Comparison of ENCODE assay signal across 8 cellular contexts in the genomic region with DNA sequence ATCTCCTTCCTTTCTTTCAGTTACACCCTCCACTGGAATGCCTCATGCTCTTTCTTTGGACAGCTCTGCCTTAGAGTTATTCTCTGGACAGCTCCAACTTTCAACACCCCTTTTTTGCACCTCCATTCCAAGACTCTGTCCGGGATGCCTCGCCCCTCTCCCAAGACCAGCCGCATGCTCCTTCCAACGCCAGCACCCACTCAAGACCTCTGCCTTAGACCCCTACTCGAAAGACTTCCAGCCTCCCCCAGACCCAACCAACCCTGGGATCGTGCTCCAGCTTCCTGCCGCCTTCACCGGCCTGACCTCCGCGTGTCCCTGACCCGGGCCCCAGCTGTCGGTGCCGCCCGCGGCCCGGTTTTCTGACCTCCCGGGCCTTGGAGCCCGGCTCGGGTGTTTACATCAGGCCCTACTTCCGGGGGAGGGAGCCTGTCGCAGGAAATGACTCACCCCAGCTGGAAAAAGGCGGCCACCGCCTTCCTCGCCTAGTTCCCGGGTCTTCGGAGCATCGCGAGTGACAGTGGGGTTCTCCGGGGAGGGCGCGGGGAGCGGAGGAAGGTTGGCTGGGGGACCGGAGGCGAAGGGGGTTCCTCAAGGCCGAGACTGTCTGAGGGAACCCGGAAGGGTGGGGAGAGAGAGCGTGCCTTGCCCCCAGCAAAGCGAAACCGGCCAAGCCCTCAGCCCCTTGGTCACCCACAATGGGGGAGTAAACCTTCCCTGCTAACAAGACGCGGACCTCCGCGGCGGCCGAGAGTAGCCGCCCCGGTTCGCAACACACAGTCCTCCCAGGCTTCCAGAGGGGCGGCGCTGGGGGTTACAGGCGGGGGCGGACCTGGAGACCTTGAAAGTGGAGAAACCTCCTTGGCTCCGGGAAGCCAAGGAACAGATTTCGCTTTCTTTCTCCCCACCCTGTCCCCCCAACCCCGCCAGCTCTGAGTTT. TPM values are rescaled to one million over a fixed set of nuclear protein-coding genes. Genes with fewer than 3 reads are reported as not detected.
DNase-seq lines count a peak whose midpoint lies in the region; ATAC-seq and TF ChIP-seq lines count a peak whose summit lies in the region.

WDR45 (minus strand) TSS at position 399 of the 940 bp plus-strand sequence. CDS start 1,792 bp downstream, outside the sequence.

- H3K36me3 ChIP-seq in Caco-2 (ENCODE audit: control insufficient read depth, insufficient read depth, low read length) (no peaks in the 10 kb centered on the region), parathyroid adenoma (ENCODE audit: control insufficient read depth, insufficient read depth, low read length) (no peaks in the 10 kb centered on the region), tibial artery (peaks cover 6 to 29% (median 26%) of the 10 kb centered on the region in 3 donors)

- H3K4me1 ChIP-seq in Caco-2, result no peaks in the 10 kb centered on the region
- H3K4me1 ChIP-seq in parathyroid adenoma, result no peaks in the 10 kb centered on the region
- peaks cover 0 to 7% (median 0%) of the 10 kb centered on the region in 4 donors for H3K4me1 ChIP-seq in tibial artery

- peaks cover 6% of the 10 kb centered on the region for H3K4me1 Mint-ChIP-seq in Caco-2 (ENCODE audit: low read depth, unreplicated experiment)

- no peaks in the 10 kb centered on the region for H3K36me3 Mint-ChIP-seq in Caco-2 (ENCODE audit: insufficient read depth, unreplicated experiment)

- no peaks in the 10 kb centered on the region for H3K27me3 Mint-ChIP-seq in Caco-2 (ENCODE audit: insufficient read depth, unreplicated experiment)

- H3K9ac ChIP-seq in parathyroid adenoma, result peak within 1 kb of the TSS; percentile 23

- H3K4me2 ChIP-seq in parathyroid adenoma (ENCODE audit: low read length), result peak within 1 kb of the TSS; percentile 77

- H3K9me3 Mint-ChIP-seq in Caco-2 (ENCODE audit: unreplicated experiment), result no peaks in the 10 kb centered on the region

- no peaks in the 10 kb centered on the region for H3K79me2 ChIP-seq in parathyroid adenoma

- peak within 1 kb of the TSS; percentile 75 for H3K27ac Mint-ChIP-seq in Caco-2 (ENCODE audit: unreplicated experiment)

- POLR2A ChIA-PET in Caco-2 (lab: Charles Lee), result interaction anchor here (0.6 kb wide), 1 partner anchor 10 kb away, joined by 5 read pairs; no protein-coding TSS in a partner anchor

- TF ChIP-seq CTCF in Caco-2 (IDR thresholded peaks at IDR 0.05; ENCODE audit: insufficient read depth in 1 of 2, low read depth in 1 of 2, low read length in 1 of 2, severe bottlenecking in 1 of 2, unreplicated experiment in 1 of 2) (no peak), parathyroid adenoma (IDR thresholded peaks at IDR 0.05) (no peak), tibial artery (IDR thresholded peaks at IDR 0.05) (no peak)

- TSS peak; percentile 81 for BruUV-seq in Caco-2 (replicated peaks; lab: Mats Ljungman, UMichigan)

- peak within 1 kb of the TSS; percentile 72 for H3K4me3 ChIP-seq in Caco-2 (ENCODE audit: low read depth, low read length)
- H3K4me3 ChIP-seq in parathyroid adenoma (ENCODE audit: low read depth, low read length), result peak within 1 kb of the TSS; percentile 89
- H3K4me3 ChIP-seq in tibial artery, result peak within 1 kb of the TSS; percentile 72 to 80

- H3K9me3 ChIP-seq in Caco-2 (no peaks in the 10 kb centered on the region), parathyroid adenoma (ENCODE audit: control insufficient read depth, low read length) (no peaks in the 10 kb centered on the region), tibial artery (no peaks in the 10 kb centered on the region)

- no peaks in the 10 kb centered on the region for H3K27me3 ChIP-seq in Caco-2 (replicated peaks; ENCODE audit: control insufficient read depth, insufficient read depth, low read length)
- no peaks in the 10 kb centered on the region for H3K27me3 ChIP-seq in parathyroid adenoma (ENCODE audit: control insufficient read depth, insufficient read depth, low read length)
- H3K27me3 ChIP-seq in tibial artery, result no peaks in the 10 kb centered on the region

- intact Hi-C loops in Caco-2 (cut with micrococcal nuclease; ENCODE audit: unreplicated experiment) (no loop called here), Right ventricle myocardium inferior (cut with DNase I) (no loop called here), tibial artery (cut with DNase I; ENCODE audit: low total_unique reads) (no loop called here)

- peak within 1 kb of the TSS; percentile 81 for H2AFZ ChIP-seq in parathyroid adenoma

- H3K27ac ChIP-seq in parathyroid adenoma, result peak within 1 kb of the TSS; percentile 91
- peak within 1 kb of the TSS; percentile 95 to 97 for H3K27ac ChIP-seq in tibial artery

- CTCF ChIA-PET in Caco-2 (lab: Charles Lee), result interaction anchor here (0.9 to 1.0 kb wide), 2 partner anchors 22 to 84 kb away, joined by 3 read pairs; no protein-coding TSS in a partner anchor

- peak; percentile 59 to 68 for DNase-seq in Caco-2
- DNase-seq in LHCN-M2 (ENCODE audit: low read depth), result peak; percentile 73
- DNase-seq in SW480 (ENCODE audit: low spot score), result peak; percentile 74
- peak; percentile 27 for DNase-seq in activated naive CD8-positive, alpha-beta T cell treated with anti-CD3 and anti-CD28 coated beads, Interleukin-2, amount 50 U/mL, for 16 hours (ENCODE audit: low read depth, low spot score)
- DNase-seq in Right ventricle myocardium inferior (ENCODE audit: missing footprints), result peak; percentile 86
- peak; percentile 70 to 83 for DNase-seq in tibial artery

- ATAC-seq in GM21515 (IDR thresholded peaks at IDR 0.05; ENCODE audit: unreplicated experiment), result peak; percentile 80
- ATAC-seq in Right ventricle myocardium inferior, result peak; percentile 85

- peak within 1 kb of the TSS; percentile 92 for H3K4me3 Mint-ChIP-seq in Caco-2 (ENCODE audit: unreplicated experiment)

RNA-seq across cellular contexts. Expression of gene WDR45, which starts in this region (rescaled TPM):
- total RNA-seq in Caco-2 (2022), result 26.7 and 28.6 TPM in 2 replicates
- total RNA-seq in LHCN-M2 (2014; rRNA removed), result 44.9 and 52.1 TPM in 2 replicates
- 57.9 TPM for polyA plus RNA-seq in LHCN-M2 (2012)
- total RNA-seq in Right ventricle myocardium inferior, result 67.1 TPM

Comparison
In these comparisons a context has a peak if more than half of its experiments do, and no peak if none do; other contexts are left out.
1. Peak in every context shown above with its lines: DNase-seq, ATAC-seq, H3K4me3 ChIP-seq and H3K27ac ChIP-seq.
2. DNase-seq: peak in every context shown above with its lines; median percentile 86 in Right ventricle myocardium inferior; 76 in tibial artery; 74 in SW480; 73 in LHCN-M2; 64 in Caco-2; 27 in activated naive CD8-positive, alpha-beta T cell treated with anti-CD3 and anti-CD28 coated beads, Interleukin-2, amount 50 U/mL, for 16 hours.